In genomic region chr4:38967260-38968095, GRCh38 we compare ENCODE assay signal across 12 cellular contexts.
DNase-seq lines count a peak whose midpoint lies in the region; ATAC-seq and TF ChIP-seq lines count a peak whose summit lies in the region.
"Had no signal": no experiment of that assay in that cellular context is flagged by ENCODE, and none has a peak within 500 bp of the region (broad histone marks: within the 10 kb centered on the region; RNA-seq: fewer than 3 reads in every experiment).

No MANE protein-coding gene starts in this region.

- no peaks in the 10 kb centered on the region for H4K20me1 ChIP-seq in Karpas-422 (ENCODE audit: insufficient read depth, low read depth, low read length)

- no peaks in the 10 kb centered on the region for H3K9me3 ChIP-seq in Karpas-422 (ENCODE audit: low read length)
- no peaks in the 10 kb centered on the region for H3K9me3 ChIP-seq in naive thymus-derived CD4-positive, alpha-beta T cell (ENCODE audit: control insufficient read depth in 2 of 3, low read length in 3 of 3)
- H3K9me3 ChIP-seq: tibial artery had no signal

- H3K27me3 ChIP-seq in Karpas-422 (ENCODE audit: low read length) = no peaks in the 10 kb centered on the region
- H3K27me3 ChIP-seq in naive thymus-derived CD4-positive, alpha-beta T cell (ENCODE audit: control insufficient read depth in 2 of 2, insufficient read depth in 2 of 2, low read length in 2 of 2) = no peaks in the 10 kb centered on the region
- H3K27me3 ChIP-seq: tibial artery had no signal

- no peaks in the 10 kb centered on the region for H3K4me1 ChIP-seq in Karpas-422 (ENCODE audit: low read length)
- H3K4me1 ChIP-seq in naive thymus-derived CD4-positive, alpha-beta T cell (ENCODE audit: control insufficient read depth in 2 of 2, insufficient read depth in 2 of 2, low read length in 2 of 2) = peaks cover 0 to 3% of the 10 kb centered on the region in 2 donors
- H3K4me1 ChIP-seq: tibial artery had no signal

- ATAC-seq in activated CD4-positive, CD25-positive, alpha-beta regulatory T cell treated with anti-CD3 and anti-CD28 coated beads, Interleukin-2, amount 50 U/mL, for 24 hours = no peak
- ATAC-seq in naive thymus-derived CD4-positive, alpha-beta T cell = no peak
- no peak for ATAC-seq in GM18907 (IDR thresholded peaks at IDR 0.05; ENCODE audit: unreplicated experiment)
- ATAC-seq: GM12878 had no signal

- H3K9me2 ChIP-seq in Karpas-422 (replicated peaks; ENCODE audit: insufficient read depth, low read length) = no peaks in the 10 kb centered on the region

- H3K4me2 ChIP-seq in Karpas-422 (ENCODE audit: low read depth, low read length, poor library complexity, severe bottlenecking) = no peak overlapping the region

- CTCF ChIA-PET in naive thymus-derived CD4-positive, alpha-beta T cell (lab: Charles Lee) = no interaction called here

- intact Hi-C loops in naive thymus-derived CD4-positive, alpha-beta T cell (cut with micrococcal nuclease) = no loop called here

- H3K79me2 ChIP-seq in Karpas-422 (ENCODE audit: low read length) = no peaks in the 10 kb centered on the region

- no peaks in the 10 kb centered on the region for H3K27me3 Mint-ChIP-seq in mesothelial cell of epicardium (ENCODE audit: low read depth)
- H3K27me3 Mint-ChIP-seq in naive thymus-derived CD4-positive, alpha-beta T cell = no peaks in the 10 kb centered on the region

- H3K9me3 Mint-ChIP-seq in mesothelial cell of epicardium = no peaks in the 10 kb centered on the region
- H3K9me3 Mint-ChIP-seq in naive thymus-derived CD4-positive, alpha-beta T cell = peaks cover 0 to 4% (median 0%) of the 10 kb centered on the region in 11 donors

- H3K36me3 ChIP-seq in Karpas-422 (ENCODE audit: insufficient read depth, low read length) = peaks cover 25% of the 10 kb centered on the region
- peaks cover 0 to 19% (median 0%) of the 10 kb centered on the region in 3 experiments for H3K36me3 ChIP-seq in naive thymus-derived CD4-positive, alpha-beta T cell (ENCODE audit: control insufficient read depth in 2 of 3, insufficient read depth in 3 of 3, low read length in 3 of 3)
- H3K36me3 ChIP-seq: tibial artery had no signal

- H3K4me1 Mint-ChIP-seq in mesothelial cell of epicardium = no peaks in the 10 kb centered on the region
- H3K4me1 Mint-ChIP-seq in naive thymus-derived CD4-positive, alpha-beta T cell = peaks cover 0 to 20% (median 6%) of the 10 kb centered on the region in 7 donors

- H3K27ac Mint-ChIP-seq in mesothelial cell of epicardium = peak overlapping the region; percentile 44
- peak overlapping the region in 4 of 9 donors; percentile 12 to 77 (median 42) for H3K27ac Mint-ChIP-seq in naive thymus-derived CD4-positive, alpha-beta T cell

- POLR2A ChIA-PET in naive thymus-derived CD4-positive, alpha-beta T cell (lab: Charles Lee) = no interaction called here

- H3K4me3 Mint-ChIP-seq in mesothelial cell of epicardium = no peak overlapping the region
- H3K4me3 Mint-ChIP-seq in naive thymus-derived CD4-positive, alpha-beta T cell = no peak overlapping the region

- H3K27ac ChIP-seq in Karpas-422 (ENCODE audit: low read length) = no peak overlapping the region
- no peak overlapping the region for H3K27ac ChIP-seq in naive thymus-derived CD4-positive, alpha-beta T cell (ENCODE audit: low read depth, low read length)
- H3K27ac ChIP-seq: tibial artery had no signal

- H3K36me3 Mint-ChIP-seq in mesothelial cell of epicardium = no peaks in the 10 kb centered on the region
- peaks cover 7 to 82% (median 37%) of the 10 kb centered on the region in 5 donors for H3K36me3 Mint-ChIP-seq in naive thymus-derived CD4-positive, alpha-beta T cell

- peak; percentile 20 for DNase-seq in Ammon's horn (ENCODE audit: low spot score)
- DNase-seq in M059J (ENCODE audit: low read depth) = peak; percentile 88
- peak; percentile 92 to 96 for DNase-seq in cardiac fibroblast (ENCODE audit: low read depth in 2 of 2)
- DNase-seq in mesothelial cell of epicardium (ENCODE audit: low spot score in 2 of 2, unreplicated experiment in 2 of 2) = no peak
- DNase-seq in Karpas-422 = no peak
- no peak for DNase-seq in naive thymus-derived CD4-positive, alpha-beta T cell
- DNase-seq: anterior cingulate cortex, occipital lobe, tibial artery had no signal

- no peak overlapping the region for H3K9ac ChIP-seq in Karpas-422 (ENCODE audit: low read length)

- H2AFZ ChIP-seq in Karpas-422 (ENCODE audit: low read length) = no peak overlapping the region

- TF ChIP-seq CTCF in cardiac fibroblast (IDR thresholded peaks at IDR 0.05; ENCODE audit: low read depth, low read length) (no peak), mesothelial cell of epicardium (IDR thresholded peaks at IDR 0.05; ENCODE audit: unreplicated experiment) (no peak)

- no peak overlapping the region for H3K4me3 ChIP-seq in cardiac fibroblast (replicated peaks in 1 of 2; ENCODE audit: low read depth in 2 of 2, low read length in 2 of 2)
- H3K4me3 ChIP-seq in Karpas-422 (ENCODE audit: low read length) = no peak overlapping the region
- no peak overlapping the region for H3K4me3 ChIP-seq in naive thymus-derived CD4-positive, alpha-beta T cell (ENCODE audit: low read length)
- H3K4me3 ChIP-seq: GM12878, tibial artery had no signal

Comparison
In these comparisons a context has a peak if more than half of its experiments do, and no peak if none do; other contexts are left out.
1. DNase-seq: peak in Ammon's horn (single experiment), M059J (single experiment) and cardiac fibroblast (2 of 2); none in mesothelial cell of epicardium (0 of 2), Karpas-422 (single experiment) and naive thymus-derived CD4-positive, alpha-beta T cell (0 of 9).